ENCODE assay signal across 6 cellular contexts in genomic region chr11:49298017-49298416, GRCh38.
A peak's percentile ranks its signal among the peaks of the same experiment; 100 is the strongest.
DNase-seq lines count a peak whose midpoint lies in the region; ATAC-seq and TF ChIP-seq lines count a peak whose summit lies in the region.
"Not testable (repeated sequence)": the region's sequence is repeated elsewhere in the genome, so short reads cannot be mapped to it uniquely, and the experiment has no call there.

No MANE protein-coding gene starts in this region.

- H3K79me2 ChIP-seq in trophoblast cell (ENCODE audit: control insufficient read depth, insufficient read depth, low read length, poor library complexity): not testable (repeated sequence)

- not testable (repeated sequence) for H3K18ac ChIP-seq in trophoblast cell (ENCODE audit: low read length)

- not testable (repeated sequence) for H3K23ac ChIP-seq in trophoblast cell (ENCODE audit: low read length)

- not testable (repeated sequence) for H2BK12ac ChIP-seq in trophoblast cell (ENCODE audit: low read length)

- H4K8ac ChIP-seq in trophoblast cell (ENCODE audit: low read depth, low read length): peak overlapping the region; percentile 19

- POLR2A ChIA-PET in WTC11 (lab: Charles Lee): not testable (repeated sequence)

- WGBS in endodermal cell (ENCODE audit: insufficient coverage in 1 of 2, insufficient read length in 1 of 2), 2 experiments: 85% methylated on average over 1 of the region's 1 CpG; no CpG with 5 or more reads in 1 of the 2 experiments
- WGBS in trophoblast cell (ENCODE audit: extremely low coverage, insufficient coverage, insufficient read length): no CpG with 5 or more reads among the region's 1 CpG

- H3K4me3 ChIP-seq in HUES48 (ENCODE audit: low read depth, low read length); endodermal cell (ENCODE audit: low read length); iPS-20b (ENCODE audit: low read length); trophoblast cell (ENCODE audit: low read depth, low read length): not testable (repeated sequence)

- not testable (repeated sequence) for H3K4me1 ChIP-seq in HUES48 (ENCODE audit: control insufficient read depth, insufficient read depth, low read length); endodermal cell (ENCODE audit: control insufficient read depth, insufficient read depth, low read length); trophoblast cell (ENCODE audit: control insufficient read depth in 1 of 2, insufficient read depth in 2 of 2, low read length in 2 of 2)
- H3K4me1 ChIP-seq in iPS-20b (ENCODE audit: insufficient read depth, low read length): peaks cover 11% of the 10 kb centered on the region; the same call in 1 of the 2 replicates

- H3K9me3 ChIP-seq in HUES48 (ENCODE audit: control insufficient read depth, insufficient read depth, low read length); endodermal cell (ENCODE audit: control insufficient read depth, low read length); iPS-20b (ENCODE audit: insufficient read depth, low read depth, low read length); trophoblast cell (ENCODE audit: insufficient read depth, low read depth, low read length): not testable (repeated sequence)

- H3K36me3 ChIP-seq in HUES48 (ENCODE audit: control insufficient read depth, insufficient read depth, low read length); endodermal cell (ENCODE audit: control insufficient read depth, insufficient read depth, low read length); iPS-20b (ENCODE audit: insufficient read depth, low read depth, low read length); trophoblast cell (ENCODE audit: control insufficient read depth in 1 of 2, insufficient read depth in 2 of 2, low read length in 2 of 2): not testable (repeated sequence)

- H3K36me3 Mint-ChIP-seq in WTC11: peaks cover 39% of the 10 kb centered on the region
- not testable (repeated sequence) for H3K36me3 Mint-ChIP-seq in endodermal cell (ENCODE audit: low read depth)

- TF ChIP-seq CTCF in WTC11 (IDR thresholded peaks at IDR 0.05); endodermal cell (conservative IDR thresholded peaks at IDR 0.05): not testable (repeated sequence)

- not testable (repeated sequence) for H2BK120ac ChIP-seq in trophoblast cell (ENCODE audit: insufficient read depth, low read length, poor library complexity)

- not testable (repeated sequence) for H2AK5ac ChIP-seq in trophoblast cell (ENCODE audit: low read length)

- not testable (repeated sequence) for H3K27me3 Mint-ChIP-seq in WTC11 (ENCODE audit: low read depth); endodermal cell (ENCODE audit: insufficient read depth)

- not testable (repeated sequence) for H2BK5ac ChIP-seq in trophoblast cell (ENCODE audit: low read depth, low read length, poor library complexity)

- H3K4me3 Mint-ChIP-seq in WTC11, endodermal cell: not testable (repeated sequence)

- H3K14ac ChIP-seq in trophoblast cell (ENCODE audit: low read length): not testable (repeated sequence)

- H3K9me3 Mint-ChIP-seq in WTC11: peaks cover 54% of the 10 kb centered on the region
- H3K9me3 Mint-ChIP-seq in endodermal cell: not testable (repeated sequence)

- not testable (repeated sequence) for H2AFZ ChIP-seq in trophoblast cell (ENCODE audit: insufficient read depth, low read length, poor library complexity)

- not testable (repeated sequence) for H3K79me1 ChIP-seq in trophoblast cell (ENCODE audit: low read length)

- DNase-seq in ELF-1 (ENCODE audit: low read depth, low spot score) (peak; percentile 68), endodermal cell (peak; percentile 74)
- not testable (repeated sequence) for DNase-seq in WTC11 (ENCODE audit: low spot score); trophoblast cell

- CTCF ChIA-PET in WTC11 (lab: Charles Lee): not testable (repeated sequence)

- H4K91ac ChIP-seq in trophoblast cell (ENCODE audit: low read depth, low read length): not testable (repeated sequence)

- not testable (repeated sequence) for H3K4ac ChIP-seq in trophoblast cell (ENCODE audit: low read depth, low read length)

- peak overlapping the region; percentile 77; the same call in 1 of the 2 replicates for H3K27ac Mint-ChIP-seq in WTC11
- H3K27ac Mint-ChIP-seq in endodermal cell: not testable (repeated sequence)

- H3K27ac ChIP-seq in HUES48 (ENCODE audit: low read depth, low read length) (peak overlapping the region; percentile 57), iPS-20b (ENCODE audit: low read length) (peak overlapping the region; percentile 56)
- not testable (repeated sequence) for H3K27ac ChIP-seq in endodermal cell (ENCODE audit: low read depth, low read length); trophoblast cell (ENCODE audit: low read depth, low read length)

- H3K27me3 ChIP-seq in HUES48 (ENCODE audit: control insufficient read depth, insufficient read depth, low read length); endodermal cell (ENCODE audit: control insufficient read depth, insufficient read depth, low read length, poor library complexity, severe bottlenecking); iPS-20b (ENCODE audit: insufficient read depth, low read length); trophoblast cell (ENCODE audit: insufficient read depth, low read length): not testable (repeated sequence)

- not testable (repeated sequence) for H3K4me1 Mint-ChIP-seq in WTC11
- peaks cover 19% of the 10 kb centered on the region for H3K4me1 Mint-ChIP-seq in endodermal cell

- not testable (repeated sequence) for H3K4me2 ChIP-seq in trophoblast cell (ENCODE audit: low read length)

- not testable (repeated sequence) for H4K12ac ChIP-seq in trophoblast cell (ENCODE audit: low read depth, low read length)

- not testable (repeated sequence) for H3K9ac ChIP-seq in HUES48 (ENCODE audit: low read depth, low read length); endodermal cell (ENCODE audit: extremely low read depth, low read length, poor library complexity, severe bottlenecking); trophoblast cell (ENCODE audit: low read length)
- H3K9ac ChIP-seq in iPS-20b (ENCODE audit: low read depth, low read length): peak overlapping the region; percentile 21; the same call in 1 of the 2 replicates

- peak; percentile 74 for ATAC-seq in WTC11

TF ChIP-seq in WTC11, 78 proteins besides CTCF, POLR2A, EP300 and RAD21:
- peak; percentile 68 for TF ChIP-seq NFE2L1 (CRISPR knock-in tag; IDR thresholded peaks at IDR 0.05)
